In genomic region chr1:26530898-26531598, GRCh38 we compare ENCODE assay signal across 8 cellular contexts. TPM values are rescaled to one million over a fixed set of nuclear protein-coding genes. Genes with fewer than 3 reads are reported as not detected.
DNase-seq lines count a peak whose midpoint lies in the region; ATAC-seq, FAIRE-seq and TF ChIP-seq lines count a peak whose summit lies in the region.

No MANE protein-coding gene starts in this region.

- POLR2A ChIA-PET in CD4-positive, alpha-beta T cell (lab: Charles Lee): interaction anchor here (0.8 to 4.1 kb wide), 5 partner anchors 8 to 34 kb away, joined by 3 to 28 read pairs (median 10); no protein-coding TSS in a partner anchor
- POLR2A ChIA-PET in GM12878 (lab: Charles Lee): interaction anchor here (1.7 to 3.0 kb wide), 4 partner anchors 7 to 31 kb away, joined by 5 to 22 read pairs (median 14); no protein-coding TSS in a partner anchor

- H3K9ac ChIP-seq in GM12878 (ENCODE audit: control insufficient read depth, insufficient read depth, low read length): peak overlapping the region; percentile 81

- CTCF ChIA-PET in CD4-positive, alpha-beta T cell (lab: Charles Lee): interaction anchor here (1.4 to 4.0 kb wide), 3 partner anchors 11 to 258 kb away, joined by 3 to 20 read pairs (median 7); no protein-coding TSS in a partner anchor
- CTCF ChIA-PET in GM12878 (lab: Yijun Ruan, JAX): interaction anchor here (0.8 to 7.1 kb wide), 8 partner anchors 9 to 359 kb away, joined by 3 to 90 read pairs (median 4); partner anchors contain the start of gene GPN2

- H3K27ac ChIP-seq in CD4-positive, alpha-beta T cell (ENCODE audit: low read depth, low read length): no peak overlapping the region
- H3K27ac ChIP-seq in GM12878 (ENCODE audit: control insufficient read depth, insufficient read depth): peak overlapping the region; percentile 57
- peak overlapping the region; percentile 25 for H3K27ac ChIP-seq in vagina

- H3K27ac Mint-ChIP-seq in CD4-positive, alpha-beta T cell: no peak overlapping the region

- H3K9me3 ChIP-seq in CD4-positive, alpha-beta T cell (ENCODE audit: control insufficient read depth, low read length): no peaks in the 10 kb centered on the region
- no peaks in the 10 kb centered on the region for H3K9me3 ChIP-seq in GM12878 (replicated peaks; ENCODE audit: control insufficient read depth, insufficient read depth, low read length)
- H3K9me3 ChIP-seq in vagina: no peaks in the 10 kb centered on the region

- H3K4me3 Mint-ChIP-seq in CD4-positive, alpha-beta T cell: peak overlapping the region; percentile 86

- peaks cover 22% of the 10 kb centered on the region for H3K79me2 ChIP-seq in GM12878 (ENCODE audit: control insufficient read depth, insufficient read depth, low read length)

- in situ Hi-C loops in GM12878 (cut with MboI): no loop called here

- SMC1A ChIA-PET in GM12878 (lab: Charles Lee; ENCODE audit: uncharacterized antibody, unreplicated experiment): interaction anchor here (0.7 to 4.4 kb wide), 9 partner anchors 7 to 51 kb away, joined by 3 to 16 read pairs (median 5); no protein-coding TSS in a partner anchor

- H3K36me3 Mint-ChIP-seq in CD4-positive, alpha-beta T cell (ENCODE audit: low read depth): no peaks in the 10 kb centered on the region

- RAD21 ChIA-PET in GM12878 (lab: Charles Lee; ENCODE audit: unreplicated experiment): interaction anchor here (2.2 to 5.6 kb wide), 2 partner anchors 10 to 31 kb away, joined by 15 to 43 read pairs; no protein-coding TSS in a partner anchor

- TF ChIP-seq EP300 in GM12878 (IDR thresholded peaks at IDR 0.05; ENCODE audit: borderline replicate concordance in 1 of 2, control insufficient read depth in 1 of 2, low read depth in 2 of 2, low read length in 2 of 2): no peak

- 92% methylated on average over 9 of the region's 9 CpGs for WGBS in GM12878 (ENCODE audit: insufficient coverage, insufficient replicate concordance, low lambda C conversion rate, missing lambda C conversion rate)

- peak overlapping the region; percentile 83 for H3K4me3 ChIP-seq in GM12878
- peak overlapping the region in 1 of 2 donors; percentile 54 for H3K4me3 ChIP-seq in vagina

- no peak overlapping the region for H2AFZ ChIP-seq in GM12878 (ENCODE audit: control insufficient read depth, low read depth, low read length)

- 0 out of 2 replicates have a peak, but pooled peaks have one; percentile 4 for TF ChIP-seq RAD21 in GM12878 (IDR thresholded peaks at IDR 0.05; ENCODE audit: insufficient read depth, low read depth, low read length)

- no peak for TF ChIP-seq CTCF in CD4-positive, alpha-beta T cell (IDR thresholded peaks at IDR 0.05)
- peak; percentile 3 for TF ChIP-seq CTCF in GM20000 (IDR thresholded peaks at IDR 0.05; ENCODE audit: extremely low read depth, missing control alignments)
- TF ChIP-seq CTCF in GM12878 (IDR thresholded peaks at IDR 0.05 in 2 of 3, conservative IDR thresholded peaks at IDR 0.05 in 1 of 3; ENCODE audit: control insufficient read depth in 2 of 3, extremely low read depth in 1 of 3, insufficient read depth in 1 of 3, low read depth in 3 of 3, low read length in 3 of 3): peak; percentile 31 to 59 (median 52); a peak in 5 of 6 replicates
- no peak for TF ChIP-seq CTCF in vagina (IDR thresholded peaks at IDR 0.05)

- H4K20me1 ChIP-seq in GM12878 (ENCODE audit: control insufficient read depth, insufficient read depth): no peaks in the 10 kb centered on the region

- H3K9me3 Mint-ChIP-seq in CD4-positive, alpha-beta T cell: no peaks in the 10 kb centered on the region

- no peaks in the 10 kb centered on the region for H3K27me3 ChIP-seq in CD4-positive, alpha-beta T cell (ENCODE audit: control insufficient read depth, insufficient read depth, low read length)
- no peaks in the 10 kb centered on the region for H3K27me3 ChIP-seq in GM12878 (replicated peaks in 1 of 2; ENCODE audit: control insufficient read depth in 2 of 2, insufficient read depth in 2 of 2, low read length in 1 of 2)
- H3K27me3 ChIP-seq in vagina: no peaks in the 10 kb centered on the region

- H3K4me2 ChIP-seq in GM12878 (ENCODE audit: control insufficient read depth, insufficient read depth): peak overlapping the region; percentile 82

- intact Hi-C loops in CD4-positive, alpha-beta T cell (cut with DNase I, micrococcal nuclease): no loop called here
- intact Hi-C loops in GM12878 (cut with micrococcal nuclease; ENCODE audit: unreplicated experiment): no loop called here
- intact Hi-C loops in vagina (cut with DNase I): no loop called here

- no peaks in the 10 kb centered on the region for H3K36me3 ChIP-seq in GM12878 (ENCODE audit: control insufficient read depth in 2 of 2, insufficient read depth in 2 of 2, low read length in 1 of 2)
- H3K36me3 ChIP-seq in vagina: no peaks in the 10 kb centered on the region

- ATAC-seq in CD4-positive, alpha-beta T cell (ENCODE audit: poor library complexity): no peak
- peak; percentile 78 for ATAC-seq in GM12878
- ATAC-seq in left lobe of liver: peak; percentile 40
- ATAC-seq in HG03135 (IDR thresholded peaks at IDR 0.05; ENCODE audit: unreplicated experiment): no peak

- BruUV-seq in GM12878 (replicated peaks; lab: Mats Ljungman, UMichigan): no TSS peak

- H3K4me1 ChIP-seq in GM12878 (ENCODE audit: control insufficient read depth, insufficient read depth, low read length): peaks cover 22% of the 10 kb centered on the region
- peaks cover 27% of the 10 kb centered on the region for H3K4me1 ChIP-seq in vagina

- no peaks in the 10 kb centered on the region for H3K27me3 Mint-ChIP-seq in CD4-positive, alpha-beta T cell

- peaks cover 29% of the 10 kb centered on the region for H3K4me1 Mint-ChIP-seq in CD4-positive, alpha-beta T cell (ENCODE audit: low read depth)

- DNase-seq in CD4-positive, alpha-beta T cell: no peak
- DNase-seq in GM20000 (ENCODE audit: low spot score) (peak; percentile 66), NCI-H446 treated with DMSO at 0.1 percent for 48 hours (lab: John Stamatoyannopoulos, UW) (peak; percentile 27), GM12878 (ENCODE audit: low read depth, low spot score) (no peak), left lobe of liver (ENCODE audit: low spot score) (no peak), vagina (ENCODE audit: extremely low spot score in 2 of 2) (peak in 1 of 2 donors; percentile 84), occipital lobe (lab: John Stamatoyannopoulos, UW) (no peak)

- FAIRE-seq in GM12878 (lab: Jason Lieb, UNC): no peak

- no peak for TF ChIP-seq POLR2A in GM12878 (IDR thresholded peaks at IDR 0.05; ENCODE audit: low read depth, low read length)
- TF ChIP-seq POLR2A in vagina (IDR thresholded peaks at IDR 0.05): no peak

TF ChIP-seq in GM12878, 131 proteins besides CTCF, POLR2A, EP300 and RAD21 (continues in another document):
- TF ChIP-seq SMARCA5 (IDR thresholded peaks at IDR 0.05) (0 out of 2 replicates have a peak, but pooled peaks have one; percentile 19), YBX1 (IDR thresholded peaks at IDR 0.05) (no peak), NR2F1 (conservative IDR thresholded peaks at IDR 0.05) (peak; percentile 7; the same call in 1 of the 2 replicates), POLR2AphosphoS5 (IDR thresholded peaks at IDR 0.05; ENCODE audit: low read length) (no peak), ZZZ3 (IDR thresholded peaks at IDR 0.05; ENCODE audit: control insufficient read depth, insufficient read length, low read depth) (no peak), ATF3 (IDR thresholded peaks at IDR 0.05; ENCODE audit: borderline replicate concordance, extremely low read depth, low read depth, low read length) (no peak)

RNA-seq across cellular contexts. Expression of gene RPS6KA1, which starts 1.5 kb away (rescaled TPM):
- total RNA-seq in CD4-positive, alpha-beta T cell: 10 to 100 TPM; 29.1 to 29.6 TPM
- 130 and 155 TPM in 2 replicates for total RNA-seq in GM12878 (2013; cell fraction: nucleolus; rRNA removed)
- total RNA-seq in GM12878 (2014; rRNA removed) (118 and 136 TPM in 2 replicates), GM12878 (2014; rRNA removed; fragmentation: Illumina TruSeq; extraction: Trizol) (75.2 and 83.4 TPM in 2 replicates), GM12878 (2021) (115 and 116 TPM in 2 replicates), left lobe of liver (12.9 TPM), vagina (22.8 TPM), occipital lobe (4.2 TPM)
- polyA plus RNA-seq in GM12878 (2011; ENCODE audit: low read depth): 41.7 TPM
- polyA plus RNA-seq in GM12878 (2011; rRNA removed) (53.7 and 92.1 TPM in 2 replicates), GM12878 (2014; fragmentation: Illumina TruSeq; extraction: Trizol) (72.1 and 74.9 TPM in 2 replicates), GM12878 (2014; fragmentation: Nextera tagmentation; extraction: Ambion mirVana) (1 to 10 TPM; 5.0 to 9.9 TPM), GM12878 (2014; rRNA removed) (89.3 and 90.9 TPM in 2 replicates), GM12878 (2016; fragmentation: Nextera tagmentation; extraction: Ambion mirVana) (100 to 1,000 TPM in 1 of 2 experiments, 10 to 100 TPM in 1; 99.4 to 106 TPM)
- polyA plus RNA-seq in GM12878 (2011; cell fraction: cytosol; rRNA removed): 108 and 121 TPM in 2 replicates
- 133 and 140 TPM in 2 replicates for polyA plus RNA-seq in GM12878 (2011; cell fraction: nucleus; rRNA removed)
- 80.5 and 83.0 TPM in 2 replicates for polyA plus RNA-seq in GM12878 (2012)
- polyA minus RNA-seq in GM12878 (2011; rRNA and poly(A)+ RNA removed): 110 and 170 TPM in 2 replicates
- 54.0 and 77.9 TPM in 2 replicates for polyA minus RNA-seq in GM12878 (2011; cell fraction: cytosol; rRNA and poly(A)+ RNA removed)
- polyA minus RNA-seq in GM12878 (2011; cell fraction: nucleus; rRNA and poly(A)+ RNA removed): 84.0 and 132 TPM in 2 replicates

RNA-seq across cellular contexts. Expression of gene HMGN2, which starts 58.8 kb away (rescaled TPM):
- 100 to 1,000 TPM; 323 to 330 TPM for total RNA-seq in CD4-positive, alpha-beta T cell
- total RNA-seq in GM12878 (2013; cell fraction: nucleolus; rRNA removed): 114 and 121 TPM in 2 replicates
- total RNA-seq in GM12878 (2014; rRNA removed) (678 and 698 TPM in 2 replicates), GM12878 (2014; rRNA removed; fragmentation: Illumina TruSeq; extraction: Trizol) (496 and 526 TPM in 2 replicates), GM12878 (2021) (687 and 709 TPM in 2 replicates), left lobe of liver (84.3 TPM), vagina (127 TPM), occipital lobe (228 TPM)
- polyA plus RNA-seq in GM12878 (2011; ENCODE audit: low read depth): 588 TPM
- polyA plus RNA-seq in GM12878 (2011; rRNA removed) (249 and 328 TPM in 2 replicates), GM12878 (2014; fragmentation: Illumina TruSeq; extraction: Trizol) (937 and 999 TPM in 2 replicates), GM12878 (2014; fragmentation: Nextera tagmentation; extraction: Ambion mirVana) (100 to 1,000 TPM; 615 to 830 TPM), GM12878 (2014; rRNA removed) (348 and 380 TPM in 2 replicates), GM12878 (2016; fragmentation: Nextera tagmentation; extraction: Ambion mirVana) (1,000 to 10,000 TPM; 2,526 to 2,682 TPM)
- polyA plus RNA-seq in GM12878 (2011; cell fraction: cytosol; rRNA removed): 223 and 268 TPM in 2 replicates
- polyA plus RNA-seq in GM12878 (2011; cell fraction: nucleus; rRNA removed): 496 and 498 TPM in 2 replicates
- 635 and 642 TPM in 2 replicates for polyA plus RNA-seq in GM12878 (2012)
- 101 and 112 TPM in 2 replicates for polyA minus RNA-seq in GM12878 (2011; rRNA and poly(A)+ RNA removed)
- polyA minus RNA-seq in GM12878 (2011; cell fraction: cytosol; rRNA and poly(A)+ RNA removed): 81.3 and 86.7 TPM in 2 replicates
- polyA minus RNA-seq in GM12878 (2011; cell fraction: nucleus; rRNA and poly(A)+ RNA removed): 80.0 and 98.9 TPM in 2 replicates

Comparison
In these comparisons a context has a peak if more than half of its experiments do, and no peak if none do; other contexts are left out.
1. ATAC-seq: peak in GM12878 (single experiment) and left lobe of liver (single experiment); none in CD4-positive, alpha-beta T cell (single experiment) and HG03135 (single experiment).
2. DNase-seq: peak in GM20000 (single experiment) and NCI-H446 treated with DMSO at 0.1 percent for 48 hours (single experiment); none in CD4-positive, alpha-beta T cell (0 of 10), GM12878 (single experiment), left lobe of liver (single experiment) and occipital lobe (single experiment).
3. CTCF ChIP-seq: peak in GM20000 (single experiment) and GM12878 (3 of 3); none in CD4-positive, alpha-beta T cell (single experiment) and vagina (0 of 3).